ENCODE assay signal across 28 cellular contexts in genomic region chr9:105291938-105292337, GRCh38. TPM values are rescaled to one million over a fixed set of nuclear protein-coding genes. Genes with fewer than 3 reads are reported as not detected.
DNase-seq lines count a peak whose midpoint lies in the region; ATAC-seq and TF ChIP-seq lines count a peak whose summit lies in the region.
"Had no signal": no experiment of that assay in that cellular context is flagged by ENCODE, and none has a peak within 500 bp of the region (broad histone marks: within the 10 kb centered on the region; RNA-seq: fewer than 3 reads in every experiment).

No MANE protein-coding gene starts in this region.

- H3K27me3 ChIP-seq in heart left ventricle (no peaks in the 10 kb centered on the region), iPS-20b (ENCODE audit: insufficient read depth, low read length) (no peaks in the 10 kb centered on the region), upper lobe of left lung (no peaks in the 10 kb centered on the region), aorta (ENCODE audit: control insufficient read depth in 1 of 2, insufficient read depth in 2 of 2, low read length in 1 of 2) (no peaks in the 10 kb centered on the region)
- H3K27me3 ChIP-seq: ascending aorta, stomach, tibial nerve had no signal

- H3K4me3 ChIP-seq in heart left ventricle (peak overlapping the region in 1 of 12 donors; percentile 3), cardiac fibroblast (replicated peaks in 1 of 2; ENCODE audit: low read depth in 2 of 2, low read length in 2 of 2) (no peak overlapping the region), iPS-20b (ENCODE audit: low read length) (no peak overlapping the region), upper lobe of left lung (no peak overlapping the region), aorta (ENCODE audit: low read length in 2 of 2) (no peak overlapping the region)
- H3K4me3 ChIP-seq: ascending aorta, stomach, tibial nerve had no signal

- 37 to 63% (median 51%) methylated on average over 2 of the region's 2 CpGs for WGBS in heart left ventricle, 4 donors
- 71 to 77% methylated on average over 2 of the region's 2 CpGs for WGBS in upper lobe of left lung, 2 donors
- WGBS in aorta, 2 donors: 27 to 31% methylated on average over 2 of the region's 2 CpGs

- H3K4me1 ChIP-seq in heart left ventricle (peaks cover 0 to 51% (median 13%) of the 10 kb centered on the region in 12 donors), iPS-20b (ENCODE audit: insufficient read depth, low read length) (peaks cover 62% of the 10 kb centered on the region), upper lobe of left lung (peaks cover 0 to 29% (median 16%) of the 10 kb centered on the region in 4 donors), aorta (ENCODE audit: control insufficient read depth in 1 of 2, insufficient read depth in 2 of 2, low read length in 2 of 2) (no peaks in the 10 kb centered on the region)

- H3K36me3 ChIP-seq in heart left ventricle (no peaks in the 10 kb centered on the region), iPS-20b (ENCODE audit: insufficient read depth, low read depth, low read length) (no peaks in the 10 kb centered on the region), upper lobe of left lung (no peaks in the 10 kb centered on the region), aorta (ENCODE audit: control insufficient read depth in 1 of 2, insufficient read depth in 2 of 2, low read length in 1 of 2) (no peaks in the 10 kb centered on the region)
- H3K36me3 ChIP-seq: ascending aorta, stomach, tibial nerve had no signal

- H3K9ac ChIP-seq in iPS-20b (ENCODE audit: low read depth, low read length): peak overlapping the region; percentile 45
- H3K9ac ChIP-seq: KMS-11, SK-N-SH had no signal

- H3K27ac ChIP-seq in heart left ventricle (peak overlapping the region in 8 of 12 donors; percentile 24 to 77 (median 44)), iPS-20b (ENCODE audit: low read length) (peak overlapping the region; percentile 34), substantia nigra (ENCODE audit: low read depth, low read length, poor library complexity, severe bottlenecking) (peak overlapping the region; percentile 96), upper lobe of left lung (no peak overlapping the region), aorta (ENCODE audit: low read depth in 1 of 2, low read length in 2 of 2) (no peak overlapping the region)
- H3K27ac ChIP-seq: ascending aorta, KMS-11, RWPE1, stomach had no signal

- peak; percentile 66 to 87 (median 74) for ATAC-seq in heart left ventricle
- ATAC-seq in left cardiac atrium: no peak
- ATAC-seq in upper lobe of left lung (ENCODE audit: low FRiP score in 2 of 2): no peak
- no peak for ATAC-seq in aorta (ENCODE audit: low FRiP score)
- ATAC-seq: activated CD8-positive, alpha-beta T cell treated with anti-CD3 and anti-CD28 coated beads for 36 hours; activated T-helper 17 cell treated with anti-CD3 and anti-CD28 coated beads, Interleukin-2, amount 50 U/mL, for 72 hours; CD8-positive, alpha-beta T cell; natural killer cell; T-helper 17 cell had no signal

- DNase-seq in heart left ventricle (peak in 1 of 5 donors; percentile 20), left cardiac atrium (no peak), cardiac fibroblast (ENCODE audit: low read depth in 2 of 2) (peak; percentile 18 to 49), substantia nigra (lab: John Stamatoyannopoulos, UW) (no peak), upper lobe of left lung (no peak), aorta (no peak), occipital lobe (lab: John Stamatoyannopoulos, UW) (no peak)
- DNase-seq: activated CD4-positive, alpha-beta T cell treated with anti-CD3 and anti-CD28 coated beads for 1 hour; activated CD8-positive, alpha-beta T cell treated with anti-CD3 and anti-CD28 coated beads for 36 hours; CD8-positive, alpha-beta T cell; cerebellar nuclear complex; natural killer cell; NCI-H1436; NCI-H2107; NCI-H446; NCI-H774; SK-N-SH; small intestine; stimulated activated CD4-positive, alpha-beta T cell treated with anti-CD3 and anti-CD28 coated beads, Interleukin-1b, Interleukin-23, amount 100 ng/mL, for 48 hours; stimulated activated CD8-positive, alpha-beta memory T cell treated with anti-CD3 and anti-CD28 coated beads, Interleukin-4, amount 100 ng/mL, for 48 hours; stomach; T-helper 17 cell had no signal

- TF ChIP-seq EP300 in upper lobe of left lung (IDR thresholded peaks at IDR 0.05): no peak

- H3K9me3 ChIP-seq in heart left ventricle: peaks cover 0 to 6% (median 0%) of the 10 kb centered on the region in 12 donors
- H3K9me3 ChIP-seq in iPS-20b (ENCODE audit: insufficient read depth, low read depth, low read length): no peaks in the 10 kb centered on the region
- H3K9me3 ChIP-seq in upper lobe of left lung: no peaks in the 10 kb centered on the region
- no peaks in the 10 kb centered on the region for H3K9me3 ChIP-seq in aorta (ENCODE audit: control insufficient read depth, low read length)
- H3K9me3 ChIP-seq: ascending aorta, SK-N-SH, stomach, tibial nerve had no signal

- TF ChIP-seq POLR2A in heart left ventricle (IDR thresholded peaks at IDR 0.05) (no peak), upper lobe of left lung (IDR thresholded peaks at IDR 0.05) (no peak)

- intact Hi-C loops in heart left ventricle (cut with DNase I): loop anchor here in 5 of 10 donors (5.0 to 10.0 kb wide), 4 partner anchors 45 to 127 kb away; partner anchors contain the start of gene SLC44A1 (in 1 of the 5)
- intact Hi-C loops in left cardiac atrium (cut with DNase I): no loop called here
- intact Hi-C loops in aorta (cut with DNase I): no loop called here

- no peak for TF ChIP-seq CTCF in heart left ventricle (IDR thresholded peaks at IDR 0.05)
- no peak for TF ChIP-seq CTCF in cardiac fibroblast (IDR thresholded peaks at IDR 0.05; ENCODE audit: low read depth, low read length)
- TF ChIP-seq CTCF in upper lobe of left lung (IDR thresholded peaks at IDR 0.05): no peak

RNA-seq across cellular contexts. Expression of gene SLC44A1, which starts 47.5 kb away (rescaled TPM):
- total RNA-seq in heart left ventricle (10 to 100 TPM; 14.6 to 29.4 (median 21.3) TPM), left cardiac atrium (10 to 100 TPM; 16.9 to 17.3 TPM), upper lobe of left lung (10 to 100 TPM; 15.7 to 62.2 (median 44.6) TPM), aorta (10 to 100 TPM; 37.3 to 46.6 TPM), occipital lobe (54.9 TPM)
- polyA plus RNA-seq in heart left ventricle (10 to 100 TPM in 1 of 2 donors, 1 to 10 TPM in 1; 5.1 to 21.5 TPM), aorta (10 to 100 TPM; 11.4 to 23.6 TPM)

Comparison
In these comparisons a context has a peak if more than half of its experiments do, and no peak if none do; other contexts are left out.
1. ATAC-seq: peak in heart left ventricle (4 of 4); none in left cardiac atrium (0 of 2), upper lobe of left lung (0 of 2) and aorta (single experiment).
2. DNase-seq: peak in cardiac fibroblast (2 of 2); none in left cardiac atrium (single experiment), substantia nigra (0 of 49), upper lobe of left lung (0 of 2), aorta (0 of 2) and occipital lobe (single experiment).
3. H3K27ac ChIP-seq: peak in heart left ventricle (8 of 12), iPS-20b (single experiment) and substantia nigra (single experiment); none in upper lobe of left lung (0 of 4) and aorta (0 of 2).